1 cellular context compared by ENCODE assay signal in genomic region chr7:106603300-106603699, GRCh38.
TF ChIP-seq lines count a peak whose summit lies in the region.

No MANE protein-coding gene starts in this region.

TF ChIP-seq in GM23338, 12 proteins besides CTCF, POLR2A, EP300 and RAD21 (continued from another document):
- TF ChIP-seq REST (IDR thresholded peaks at IDR 0.05; ENCODE audit: unreplicated experiment) = no peak
- TF ChIP-seq STAT1 (IDR thresholded peaks at IDR 0.05; ENCODE audit: unreplicated experiment) = no peak
- no peak for TF ChIP-seq ZNF114 (CRISPR knock-in tag; IDR thresholded peaks at IDR 0.05)
- TF ChIP-seq ETS1 (IDR thresholded peaks at IDR 0.05) = no peak
